In the genomic region with DNA sequence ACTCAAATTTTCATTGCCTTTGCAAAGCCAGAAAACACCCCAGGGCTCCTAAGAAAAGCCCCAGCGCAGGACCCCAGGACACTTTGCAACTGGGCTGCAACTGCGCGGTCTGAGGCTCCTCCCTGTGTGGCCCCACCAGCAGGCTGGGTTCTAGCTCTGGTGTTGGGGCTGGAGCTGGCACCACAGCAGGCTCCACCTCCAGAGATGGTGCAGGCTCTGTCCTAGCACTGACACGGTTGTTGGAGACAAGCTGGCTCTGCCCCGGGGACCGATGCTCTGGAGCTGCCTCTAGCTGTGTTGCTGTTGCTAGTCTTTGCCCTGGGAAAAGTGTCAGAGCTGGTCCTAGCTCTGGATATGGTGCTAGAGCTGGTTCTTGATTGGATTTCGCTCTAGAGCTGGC, we compare ENCODE assay signal across 9 cellular contexts. TPM values are rescaled to one million over a fixed set of nuclear protein-coding genes. Genes with fewer than 3 reads are reported as not detected.
DNase-seq lines count a peak whose midpoint lies in the region; ATAC-seq, FAIRE-seq and TF ChIP-seq lines count a peak whose summit lies in the region.
"Had no signal": no experiment of that assay in that cellular context is flagged by ENCODE, and none has a peak within 500 bp of the region (broad histone marks: within the 10 kb centered on the region; RNA-seq: fewer than 3 reads in every experiment).

No MANE protein-coding gene starts in this region.

- H2AFZ ChIP-seq in K562 (ENCODE audit: low read depth, low read length), result no peak overlapping the region; the same call in 1 of the 2 replicates

- peaks cover 29 to 75% of the 10 kb centered on the region in 2 experiments; a peak in 4 of 5 replicates for H3K4me1 ChIP-seq in K562 (replicated peaks in 1 of 2; ENCODE audit: control insufficient read depth in 2 of 2, insufficient read depth in 2 of 2, low read length in 2 of 2)
- peaks cover 30% of the 10 kb centered on the region for H3K4me1 ChIP-seq in mesodermal cell (ENCODE audit: control insufficient read depth, insufficient read depth, low read length, poor library complexity, severe bottlenecking)

- intact Hi-C loops in K562 (cut with micrococcal nuclease), result no loop called here

- CTCF ChIA-PET in AG04449 (lab: Yijun Ruan, JAX) (interaction anchor here (0.8 to 4.1 kb wide), 15 partner anchors 9 to 245 kb away, joined by 3 to 27 read pairs (median 4); partner anchors contain the start of genes C8G and LCN8), K562 (lab: Yijun Ruan, JAX; ENCODE audit: low intra/inter-chr PET ratio) (no interaction called here)

- TF ChIP-seq POLR2A in K562 (conservative IDR thresholded peaks at IDR 0.05), result no peak

- FAIRE-seq in K562 (lab: Jason Lieb, UNC), result peak; percentile 32

- peak overlapping the region; percentile 90 to 100 for H3K9ac ChIP-seq in K562 (ENCODE audit: insufficient read depth in 1 of 2, low read depth in 2 of 2, low read length in 2 of 2)

- H3K4me3 Mint-ChIP-seq in IgD-negative memory B cell, result peak overlapping the region; percentile 65 to 87 (median 76)

- H3K27me3 Mint-ChIP-seq in IgD-negative memory B cell, result no peaks in the 10 kb centered on the region

- H3K9me3 Mint-ChIP-seq in IgD-negative memory B cell, result no peaks in the 10 kb centered on the region

- BruUV-seq in K562 (replicated peaks; lab: Mats Ljungman, UMichigan), result no TSS peak

- H3K9me3 ChIP-seq in K562 (replicated peaks; ENCODE audit: control insufficient read depth, insufficient read depth, low read depth, low read length) (no peaks in the 10 kb centered on the region), mesodermal cell (ENCODE audit: control insufficient read depth, low read length) (no peaks in the 10 kb centered on the region)
- H3K9me3 ChIP-seq: SJSA1 had no signal

- no peak for TF ChIP-seq EP300 in K562 (IDR thresholded peaks at IDR 0.05; ENCODE audit: low read length)

- WGBS in K562 (ENCODE audit: insufficient coverage, low coverage, missing lambda C conversion rate), result 43% methylated on average over 7 of the region's 7 CpGs
- 86 to 92% methylated on average over 6 to 7 of the region's 7 CpGs for WGBS in mesodermal cell (ENCODE audit: insufficient coverage in 2 of 2), 2 experiments

- POLR2A ChIA-PET in AG04449 (lab: Yijun Ruan, JAX), result interaction anchor here (0.8 to 3.5 kb wide), 5 partner anchors 8 to 119 kb away, joined by 3 to 17 read pairs (median 15); no protein-coding TSS in a partner anchor
- POLR2A ChIA-PET in K562 (lab: Yijun Ruan, JAX), result interaction anchor here (0.6 to 5.3 kb wide), 14 partner anchors 8 to 542 kb away, joined by 3 to 44 read pairs (median 8); partner anchors contain the start of genes DIPK1B, LCN10, LCN6 and LCN8

- H3K79me2 ChIP-seq in K562 (ENCODE audit: control insufficient read depth, insufficient read depth, low read length), result peaks cover 70% of the 10 kb centered on the region

- H3K36me3 Mint-ChIP-seq in IgD-negative memory B cell, result peaks cover 4% of the 10 kb centered on the region

- H3K27ac Mint-ChIP-seq in IgD-negative memory B cell, result peak overlapping the region in 2 of 3 donors; percentile 73 to 97

- ATAC-seq in K562 (peak; percentile 6), GM21390 (IDR thresholded peaks at IDR 0.05; ENCODE audit: unreplicated experiment) (no peak)

- H3K27ac ChIP-seq in K562 (ENCODE audit: extremely low read depth, low read depth, low read length) (no peak overlapping the region), mesodermal cell (ENCODE audit: low read depth, low read length, severe bottlenecking) (no peak overlapping the region)
- H3K27ac ChIP-seq: SJSA1 had no signal

- DNase-seq in AG04449 (ENCODE audit: low read depth, low spot score), result no peak
- DNase-seq in K562 (ENCODE audit: extremely low read depth in 1 of 4, low spot score in 3 of 4), result no peak
- DNase-seq in glomerular visceral epithelial cell (ENCODE audit: extremely low spot score), result no peak
- no peak for DNase-seq in midbrain (lab: John Stamatoyannopoulos, UW)
- DNase-seq in SHP77 (lab: John Stamatoyannopoulos, UW), result no peak

- H4K20me1 ChIP-seq in K562 (replicated peaks; ENCODE audit: control insufficient read depth, insufficient read depth, low read length), result peaks cover 27% of the 10 kb centered on the region

- H3K36me3 ChIP-seq in K562 (ENCODE audit: control insufficient read depth, insufficient read depth, low read length), result peaks cover 46% of the 10 kb centered on the region
- peaks cover 27% of the 10 kb centered on the region for H3K36me3 ChIP-seq in mesodermal cell (ENCODE audit: control insufficient read depth, insufficient read depth, low read length)

- peak overlapping the region; percentile 95 for H3K4me2 ChIP-seq in K562 (ENCODE audit: insufficient read depth, low read length)

- H3K27me3 ChIP-seq in K562 (ENCODE audit: control insufficient read depth in 2 of 2, insufficient read depth in 2 of 2, low read length in 2 of 2), result no peaks in the 10 kb centered on the region

- peaks cover 8% of the 10 kb centered on the region for H3K9me1 ChIP-seq in K562 (ENCODE audit: control insufficient read depth, insufficient read depth, low read length)

- TF ChIP-seq CTCF in AG04449 (IDR thresholded peaks at IDR 0.05; ENCODE audit: insufficient read depth, low read length, missing control alignments), result no peak
- no peak for TF ChIP-seq CTCF in K562 (IDR thresholded peaks at IDR 0.05 in 2 of 3, conservative IDR thresholded peaks at IDR 0.05 in 1 of 3; ENCODE audit: insufficient read depth in 2 of 3, low read depth in 1 of 3, low read length in 3 of 3)

- peak overlapping the region; percentile 84 for H3K4me3 ChIP-seq in AG04449 (ENCODE audit: low read depth, low read length)
- peak overlapping the region; percentile 67 for H3K4me3 ChIP-seq in K562
- peak overlapping the region; percentile 74 for H3K4me3 ChIP-seq in mesodermal cell (ENCODE audit: extremely low read depth, insufficient read depth, low read length, poor library complexity, severe bottlenecking)

- H3K4me1 Mint-ChIP-seq in IgD-negative memory B cell, result peaks cover 10 to 16% (median 16%) of the 10 kb centered on the region in 3 donors

- no peak for TF ChIP-seq RAD21 in K562 (CRISPR knock-in tag; conservative IDR thresholded peaks at IDR 0.05 in 1 of 2, IDR thresholded peaks at IDR 0.05 in 1 of 2)

- in situ Hi-C loops in K562 (cut with MboI), result no loop called here

RNA-seq across cellular contexts. Expression of gene LCN10, which starts 13.6 kb away (rescaled TPM):
- polyA plus RNA-seq in IgD-negative memory B cell, result 68.0 TPM
- 0.44 TPM in 1 of 2 replicates, not detected in the other for total RNA-seq in K562 (2011; cell fraction: chromatin; rRNA removed; ENCODE audit: low replicate concordance)
- total RNA-seq in K562 (2011; cell fraction: nucleolus; rRNA removed), result 0.17 and 0.26 TPM in 2 replicates
- 0.44 TPM in 1 of 2 replicates, not detected in the other for total RNA-seq in K562 (2011; cell fraction: nucleoplasm; rRNA removed)
- total RNA-seq in K562 (2014; rRNA removed), result 0.12 TPM in 1 of 2 replicates, not detected in the other
- not detected in 2 replicates for total RNA-seq in K562 (2014; rRNA removed; fragmentation: Illumina TruSeq; extraction: Trizol)
- total RNA-seq in K562 (2015; rRNA removed; fragmentation: Illumina TruSeq; extraction: Trizol), result 0.11 TPM in 1 of 2 replicates, not detected in the other
- 0.29 TPM in 1 of 2 replicates, not detected in the other for total RNA-seq in K562 (2021)
- 0.11 and 0.14 TPM in 2 replicates for polyA plus RNA-seq in K562 (2011; rRNA removed)
- polyA plus RNA-seq in K562 (2011; cell fraction: cytosol; rRNA removed), result 0.35 and 0.42 TPM in 2 replicates
- polyA plus RNA-seq in K562 (2011; cell fraction: nucleus; rRNA removed), result 0.10 and 1.1 TPM in 2 replicates
- 0.14 TPM in 1 of 2 replicates, not detected in the other for polyA plus RNA-seq in K562 (2012)
- 0.11 and 0.21 TPM in 2 replicates for polyA plus RNA-seq in K562 (2014; fragmentation: Illumina TruSeq; extraction: Trizol)
- under 1 TPM in 1 of 2 experiments, not detected in 1; 0.10 TPM for polyA plus RNA-seq in K562 (2014; fragmentation: Nextera tagmentation; extraction: Ambion mirVana)
- 0.16 TPM in 1 of 2 replicates, not detected in the other for polyA plus RNA-seq in K562 (2014; rRNA removed)
- 0.14 TPM in 1 of 2 replicates, not detected in the other for polyA minus RNA-seq in K562 (2011; rRNA and poly(A)+ RNA removed)
- polyA minus RNA-seq in K562 (2011; cell fraction: cytosol; rRNA and poly(A)+ RNA removed), result not detected in 2 replicates
- polyA minus RNA-seq in K562 (2011; cell fraction: nucleus; rRNA and poly(A)+ RNA removed), result 0.40 TPM in 1 of 2 replicates, not detected in the other
- not detected for polyA plus RNA-seq in mesodermal cell (2013, experiment 1 of 2)
- polyA plus RNA-seq in mesodermal cell (2013, experiment 2 of 2), result not detected
- total RNA-seq: SJSA1 had no signal

RNA-seq across cellular contexts. Expression of gene DIPK1B, which starts 16.8 kb away (rescaled TPM):
- polyA plus RNA-seq in IgD-negative memory B cell, result 0.90 TPM
- total RNA-seq in K562 (2011; cell fraction: chromatin; rRNA removed; ENCODE audit: low replicate concordance), result 11.8 and 45.1 TPM in 2 replicates
- total RNA-seq in K562 (2011; cell fraction: nucleolus; rRNA removed), result 39.9 and 47.9 TPM in 2 replicates
- 25.8 and 26.4 TPM in 2 replicates for total RNA-seq in K562 (2011; cell fraction: nucleoplasm; rRNA removed)
- total RNA-seq in K562 (2014; rRNA removed), result 22.3 and 25.2 TPM in 2 replicates
- 2.8 TPM in 2 replicates for total RNA-seq in K562 (2014; rRNA removed; fragmentation: Illumina TruSeq; extraction: Trizol)
- 5.9 and 7.4 TPM in 2 replicates for total RNA-seq in K562 (2015; rRNA removed; fragmentation: Illumina TruSeq; extraction: Trizol)
- 20.4 TPM in 2 replicates for total RNA-seq in K562 (2021)
- 11.4 and 20.2 TPM in 2 replicates for polyA plus RNA-seq in K562 (2011; rRNA removed)
- polyA plus RNA-seq in K562 (2011; cell fraction: cytosol; rRNA removed), result 26.7 and 64.0 TPM in 2 replicates
- polyA plus RNA-seq in K562 (2011; cell fraction: nucleus; rRNA removed), result 41.8 and 57.7 TPM in 2 replicates
- polyA plus RNA-seq in K562 (2012), result 9.0 and 14.4 TPM in 2 replicates
- 4.2 and 6.8 TPM in 2 replicates for polyA plus RNA-seq in K562 (2014; fragmentation: Illumina TruSeq; extraction: Trizol)
- under 1 TPM; 0.08 to 0.21 TPM for polyA plus RNA-seq in K562 (2014; fragmentation: Nextera tagmentation; extraction: Ambion mirVana)
- polyA plus RNA-seq in K562 (2014; rRNA removed), result 20.5 and 21.2 TPM in 2 replicates
- polyA minus RNA-seq in K562 (2011; rRNA and poly(A)+ RNA removed), result 3.7 and 4.5 TPM in 2 replicates
- 13.1 and 14.0 TPM in 2 replicates for polyA minus RNA-seq in K562 (2011; cell fraction: cytosol; rRNA and poly(A)+ RNA removed)
- 9.0 and 9.8 TPM in 2 replicates for polyA minus RNA-seq in K562 (2011; cell fraction: nucleus; rRNA and poly(A)+ RNA removed)
- polyA plus RNA-seq in mesodermal cell (2013, experiment 1 of 2), result 89.9 TPM
- polyA plus RNA-seq in mesodermal cell (2013, experiment 2 of 2), result 67.3 TPM
- total RNA-seq: SJSA1 had no signal

RNA-seq across cellular contexts. Expression of gene LCN6, which starts 19.2 kb away (rescaled TPM):
- polyA plus RNA-seq in IgD-negative memory B cell, result not detected
- 0.86 TPM in 1 of 2 replicates, not detected in the other for total RNA-seq in K562 (2011; cell fraction: chromatin; rRNA removed; ENCODE audit: low replicate concordance)
- total RNA-seq in K562 (2011; cell fraction: nucleolus; rRNA removed), result 0.67 and 1.6 TPM in 2 replicates
- total RNA-seq in K562 (2011; cell fraction: nucleoplasm; rRNA removed), result 0.81 TPM in 1 of 2 replicates, not detected in the other
- 0.45 and 0.57 TPM in 2 replicates for total RNA-seq in K562 (2014; rRNA removed)
- total RNA-seq in K562 (2014; rRNA removed; fragmentation: Illumina TruSeq; extraction: Trizol), result 0.33 TPM in 1 of 2 replicates, not detected in the other
- not detected in 2 replicates for total RNA-seq in K562 (2015; rRNA removed; fragmentation: Illumina TruSeq; extraction: Trizol)
- total RNA-seq in K562 (2021), result not detected in 2 replicates
- polyA plus RNA-seq in K562 (2011; rRNA removed), result 0.42 TPM in 1 of 2 replicates, not detected in the other
- polyA plus RNA-seq in K562 (2011; cell fraction: cytosol; rRNA removed), result 0.98 TPM in 1 of 2 replicates, not detected in the other
- 4.3 TPM in 1 of 2 replicates, not detected in the other for polyA plus RNA-seq in K562 (2011; cell fraction: nucleus; rRNA removed)
- 0.12 TPM in 1 of 2 replicates, not detected in the other for polyA plus RNA-seq in K562 (2012)
- polyA plus RNA-seq in K562 (2014; fragmentation: Illumina TruSeq; extraction: Trizol), result not detected in 2 replicates
- under 1 TPM in 1 of 2 experiments, not detected in 1; 0.10 TPM for polyA plus RNA-seq in K562 (2014; fragmentation: Nextera tagmentation; extraction: Ambion mirVana)
- 2.2 TPM in 1 of 2 replicates, not detected in the other for polyA plus RNA-seq in K562 (2014; rRNA removed)
- not detected in 2 replicates for polyA minus RNA-seq in K562 (2011; rRNA and poly(A)+ RNA removed)
- polyA minus RNA-seq in K562 (2011; cell fraction: cytosol; rRNA and poly(A)+ RNA removed), result not detected in 2 replicates
- not detected in 2 replicates for polyA minus RNA-seq in K562 (2011; cell fraction: nucleus; rRNA and poly(A)+ RNA removed)
- not detected for polyA plus RNA-seq in mesodermal cell (2013, experiment 1 of 2)
- polyA plus RNA-seq in mesodermal cell (2013, experiment 2 of 2), result not detected
- total RNA-seq: SJSA1 had no signal

RNA-seq across cellular contexts. Expression of gene LCN8, which starts 28.9 kb away (rescaled TPM):
- 0.44 TPM for polyA plus RNA-seq in IgD-negative memory B cell
- 0.14 TPM in 1 of 2 replicates, not detected in the other for total RNA-seq in K562 (2011; cell fraction: chromatin; rRNA removed; ENCODE audit: low replicate concordance)
- total RNA-seq in K562 (2011; cell fraction: nucleolus; rRNA removed), result not detected in 2 replicates
- total RNA-seq in K562 (2011; cell fraction: nucleoplasm; rRNA removed), result not detected in 2 replicates
- not detected in 2 replicates for total RNA-seq in K562 (2014; rRNA removed)
- total RNA-seq in K562 (2014; rRNA removed; fragmentation: Illumina TruSeq; extraction: Trizol), result not detected in 2 replicates
- not detected in 2 replicates for total RNA-seq in K562 (2015; rRNA removed; fragmentation: Illumina TruSeq; extraction: Trizol)
- not detected in 2 replicates for total RNA-seq in K562 (2021)
- not detected in 2 replicates for polyA plus RNA-seq in K562 (2011; rRNA removed)
- polyA plus RNA-seq in K562 (2011; cell fraction: cytosol; rRNA removed), result not detected in 2 replicates
- not detected in 2 replicates for polyA plus RNA-seq in K562 (2011; cell fraction: nucleus; rRNA removed)
- polyA plus RNA-seq in K562 (2012), result not detected in 2 replicates
- polyA plus RNA-seq in K562 (2014; fragmentation: Illumina TruSeq; extraction: Trizol), result not detected in 2 replicates
- not detected for polyA plus RNA-seq in K562 (2014; fragmentation: Nextera tagmentation; extraction: Ambion mirVana)
- not detected in 2 replicates for polyA plus RNA-seq in K562 (2014; rRNA removed)
- not detected in 2 replicates for polyA minus RNA-seq in K562 (2011; rRNA and poly(A)+ RNA removed)
- polyA minus RNA-seq in K562 (2011; cell fraction: cytosol; rRNA and poly(A)+ RNA removed), result not detected in 2 replicates
- polyA minus RNA-seq in K562 (2011; cell fraction: nucleus; rRNA and poly(A)+ RNA removed), result not detected in 2 replicates
- not detected for polyA plus RNA-seq in mesodermal cell (2013, experiment 1 of 2)
- polyA plus RNA-seq in mesodermal cell (2013, experiment 2 of 2), result not detected
- total RNA-seq: SJSA1 had no signal

RNA-seq across cellular contexts. Expression of gene LCN15, which starts 35.2 kb away (rescaled TPM):
- polyA plus RNA-seq in IgD-negative memory B cell, result not detected
- total RNA-seq in K562 (2011; cell fraction: chromatin; rRNA removed; ENCODE audit: low replicate concordance), result 0.37 TPM in 1 of 2 replicates, not detected in the other
- 0.13 and 0.33 TPM in 2 replicates for total RNA-seq in K562 (2011; cell fraction: nucleolus; rRNA removed)
- total RNA-seq in K562 (2011; cell fraction: nucleoplasm; rRNA removed), result 0.22 and 0.38 TPM in 2 replicates
- total RNA-seq in K562 (2014; rRNA removed), result not detected in 2 replicates
- not detected in 2 replicates for total RNA-seq in K562 (2014; rRNA removed; fragmentation: Illumina TruSeq; extraction: Trizol)
- not detected in 2 replicates for total RNA-seq in K562 (2015; rRNA removed; fragmentation: Illumina TruSeq; extraction: Trizol)
- total RNA-seq in K562 (2021), result not detected in 2 replicates
- 0.11 TPM in 1 of 2 replicates, not detected in the other for polyA plus RNA-seq in K562 (2011; rRNA removed)
- polyA plus RNA-seq in K562 (2011; cell fraction: cytosol; rRNA removed), result 0.15 and 0.18 TPM in 2 replicates
- 0.30 and 0.37 TPM in 2 replicates for polyA plus RNA-seq in K562 (2011; cell fraction: nucleus; rRNA removed)
- 0.24 TPM in 1 of 2 replicates, not detected in the other for polyA plus RNA-seq in K562 (2012)
- not detected in 2 replicates for polyA plus RNA-seq in K562 (2014; fragmentation: Illumina TruSeq; extraction: Trizol)
- not detected for polyA plus RNA-seq in K562 (2014; fragmentation: Nextera tagmentation; extraction: Ambion mirVana)
- 0.13 and 0.66 TPM in 2 replicates for polyA plus RNA-seq in K562 (2014; rRNA removed)
- not detected in 2 replicates for polyA minus RNA-seq in K562 (2011; rRNA and poly(A)+ RNA removed)
- not detected in 2 replicates for polyA minus RNA-seq in K562 (2011; cell fraction: cytosol; rRNA and poly(A)+ RNA removed)
- 0.11 TPM in 1 of 2 replicates, not detected in the other for polyA minus RNA-seq in K562 (2011; cell fraction: nucleus; rRNA and poly(A)+ RNA removed)
- 1.4 TPM for polyA plus RNA-seq in mesodermal cell (2013, experiment 1 of 2)
- polyA plus RNA-seq in mesodermal cell (2013, experiment 2 of 2), result 1.6 TPM
- total RNA-seq: SJSA1 had no signal

Comparison
In these comparisons a context has a peak if more than half of its experiments do, and no peak if none do; other contexts are left out.
1. RNA of gene LCN10, which starts 13.6 kb away (polyA plus RNA-seq): 68.0 TPM in IgD-negative memory B cell (single experiment); 0.10 to 1.1 TPM in K562; every median in the first group is over 10 times any median in the second.
2. Peak in every context shown above with its lines, with median percentiles within 50 percentile points of each other: H3K4me3 ChIP-seq.